1 cellular context compared by ENCODE assay signal in genomic region chr17:2815781-2816185, GRCh38.
TF ChIP-seq lines count a peak whose summit lies in the region.

No MANE protein-coding gene starts in this region.

TF ChIP-seq in HepG2, 621 proteins besides CTCF, POLR2A, EP300 and RAD21 (continued from another document):
- no peak for TF ChIP-seq ZNF883 (CRISPR knock-in tag; IDR thresholded peaks at IDR 0.05; ENCODE audit: not compliant biosample characterization)
